In genomic region chr19:13057147-13057572, GRCh38 we compare ENCODE assay signal across 11 cellular contexts. TPM values are rescaled to one million over a fixed set of nuclear protein-coding genes. Genes with fewer than 3 reads are reported as not detected.
DNase-seq lines count a peak whose midpoint lies in the region; ATAC-seq and TF ChIP-seq lines count a peak whose summit lies in the region.
"Had no signal": no experiment of that assay in that cellular context is flagged by ENCODE, and none has a peak within 500 bp of the region (broad histone marks: within the 10 kb centered on the region; RNA-seq: fewer than 3 reads in every experiment).

No MANE protein-coding gene starts in this region.

- 17 to 38% methylated on average over 1 to 13 of the region's 15 CpGs for WGBS in endodermal cell (ENCODE audit: insufficient coverage in 1 of 2, insufficient read length in 1 of 2), 2 experiments

- no peak for TF ChIP-seq CTCF in endodermal cell (conservative IDR thresholded peaks at IDR 0.05)

- H3K36me3 Mint-ChIP-seq in endodermal cell (ENCODE audit: low read depth) = no peaks in the 10 kb centered on the region

- DNase-seq in ELF-1 (ENCODE audit: low read depth, low spot score) (peak; percentile 25), NCI-H146 treated with DMSO at 0.1 percent for 48 hours (lab: John Stamatoyannopoulos, UW; ENCODE audit: unreplicated experiment) (peak; percentile 75), endodermal cell (peak; percentile 52), RPMI8226 (no peak), cerebellar cortex (ENCODE audit: low spot score) (no peak)
- DNase-seq: activated CD8-positive, alpha-beta memory T cell treated with anti-CD3 and anti-CD28 coated beads, Interleukin-2, amount 50 U/mL, for 4 hours; mucosa of descending colon; stimulated activated CD4-positive, alpha-beta T cell treated with anti-CD3 and anti-CD28 coated beads, Interleukin-1b, Interleukin-23, amount 100 ng/mL, for 48 hours had no signal

- no peaks in the 10 kb centered on the region for H3K9me3 Mint-ChIP-seq in endodermal cell

- peaks cover 94% of the 10 kb centered on the region for H3K27me3 ChIP-seq in endodermal cell (ENCODE audit: control insufficient read depth, insufficient read depth, low read length, poor library complexity, severe bottlenecking)
- no peaks in the 10 kb centered on the region for H3K27me3 ChIP-seq in skeletal muscle tissue (ENCODE audit: control insufficient read depth in 3 of 3, insufficient read depth in 3 of 3, low read length in 3 of 3)

- H3K4me3 ChIP-seq in endodermal cell (ENCODE audit: low read length) (no peak overlapping the region), skeletal muscle tissue (ENCODE audit: low read length in 3 of 3) (peak overlapping the region in 2 of 3 donors; percentile 2 to 41)
- H3K4me3 ChIP-seq: mucosa of descending colon had no signal

- no peak overlapping the region for H3K4me3 Mint-ChIP-seq in endodermal cell

- H3K27ac Mint-ChIP-seq in endodermal cell = no peak overlapping the region

- no peak overlapping the region for H3K27ac ChIP-seq in endodermal cell (ENCODE audit: low read depth, low read length)
- peak overlapping the region; percentile 93 for H3K27ac ChIP-seq in skeletal muscle tissue (ENCODE audit: low read depth, low read length)

- ATAC-seq in HG03095 (IDR thresholded peaks at IDR 0.05; ENCODE audit: unreplicated experiment) (no peak), HG03432 (IDR thresholded peaks at IDR 0.05; ENCODE audit: unreplicated experiment) (no peak)
- ATAC-seq: mucosa of descending colon had no signal

- no peak overlapping the region for H3K9ac ChIP-seq in endodermal cell (ENCODE audit: extremely low read depth, low read length, poor library complexity, severe bottlenecking)
- H3K9ac ChIP-seq in skeletal muscle tissue (ENCODE audit: low read depth in 1 of 3, low read length in 3 of 3) = peak overlapping the region; percentile 10 to 80 (median 43)

- peaks cover 95% of the 10 kb centered on the region for H3K27me3 Mint-ChIP-seq in endodermal cell (ENCODE audit: insufficient read depth)

- H3K4me1 ChIP-seq in endodermal cell (ENCODE audit: control insufficient read depth, insufficient read depth, low read length) = peaks cover 21% of the 10 kb centered on the region
- peaks cover 95 to 100% (median 98%) of the 10 kb centered on the region in 3 donors for H3K4me1 ChIP-seq in skeletal muscle tissue (ENCODE audit: control insufficient read depth in 3 of 3, insufficient read depth in 3 of 3, low read length in 3 of 3)

- peaks cover 21% of the 10 kb centered on the region for H3K4me1 Mint-ChIP-seq in endodermal cell

- H3K9me3 ChIP-seq in endodermal cell (ENCODE audit: control insufficient read depth, low read length) (no peaks in the 10 kb centered on the region), skeletal muscle tissue (ENCODE audit: control insufficient read depth in 3 of 3, low read length in 3 of 3) (no peaks in the 10 kb centered on the region)
- H3K9me3 ChIP-seq: mucosa of descending colon had no signal

- H3K36me3 ChIP-seq in endodermal cell (ENCODE audit: control insufficient read depth, insufficient read depth, low read length) = no peaks in the 10 kb centered on the region
- H3K36me3 ChIP-seq in skeletal muscle tissue (ENCODE audit: control insufficient read depth in 3 of 3, insufficient read depth in 3 of 3, low read length in 3 of 3) = no peaks in the 10 kb centered on the region

RNA-seq across cellular contexts. Expression of gene LYL1, which starts 45.5 kb away (rescaled TPM):
- total RNA-seq in endodermal cell = 1 to 10 TPM; 1.9 to 2.0 TPM
- 1.00 TPM for polyA plus RNA-seq in endodermal cell (2013, experiment 1 of 2)
- polyA plus RNA-seq in endodermal cell (2013, experiment 2 of 2) = 1.1 TPM
- total RNA-seq in skeletal muscle tissue = 13.6 TPM

RNA-seq across cellular contexts. Expression of gene TRMT1, which starts 59.4 kb away (rescaled TPM):
- total RNA-seq in endodermal cell (10 to 100 TPM; 51.3 to 66.2 TPM), skeletal muscle tissue (13.0 TPM)
- polyA plus RNA-seq in endodermal cell (2013, experiment 1 of 2) = 37.5 TPM
- 35.3 TPM for polyA plus RNA-seq in endodermal cell (2013, experiment 2 of 2)

Comparison
In these comparisons a context has a peak if more than half of its experiments do, and no peak if none do; other contexts are left out.
1. DNase-seq: peak in ELF-1 (single experiment), NCI-H146 treated with DMSO at 0.1 percent for 48 hours (single experiment) and endodermal cell (single experiment); none in RPMI8226 (single experiment) and cerebellar cortex (single experiment).